In genomic region chr12:83389237-83389996, GRCh38 we compare ENCODE assay signal across 1 cellular context.
TF ChIP-seq lines count a peak whose summit lies in the region.

No MANE protein-coding gene starts in this region.

TF ChIP-seq in K562, 482 proteins besides CTCF, POLR2A, EP300 and RAD21 (continued from another document):
- TF ChIP-seq, protein P1, sequence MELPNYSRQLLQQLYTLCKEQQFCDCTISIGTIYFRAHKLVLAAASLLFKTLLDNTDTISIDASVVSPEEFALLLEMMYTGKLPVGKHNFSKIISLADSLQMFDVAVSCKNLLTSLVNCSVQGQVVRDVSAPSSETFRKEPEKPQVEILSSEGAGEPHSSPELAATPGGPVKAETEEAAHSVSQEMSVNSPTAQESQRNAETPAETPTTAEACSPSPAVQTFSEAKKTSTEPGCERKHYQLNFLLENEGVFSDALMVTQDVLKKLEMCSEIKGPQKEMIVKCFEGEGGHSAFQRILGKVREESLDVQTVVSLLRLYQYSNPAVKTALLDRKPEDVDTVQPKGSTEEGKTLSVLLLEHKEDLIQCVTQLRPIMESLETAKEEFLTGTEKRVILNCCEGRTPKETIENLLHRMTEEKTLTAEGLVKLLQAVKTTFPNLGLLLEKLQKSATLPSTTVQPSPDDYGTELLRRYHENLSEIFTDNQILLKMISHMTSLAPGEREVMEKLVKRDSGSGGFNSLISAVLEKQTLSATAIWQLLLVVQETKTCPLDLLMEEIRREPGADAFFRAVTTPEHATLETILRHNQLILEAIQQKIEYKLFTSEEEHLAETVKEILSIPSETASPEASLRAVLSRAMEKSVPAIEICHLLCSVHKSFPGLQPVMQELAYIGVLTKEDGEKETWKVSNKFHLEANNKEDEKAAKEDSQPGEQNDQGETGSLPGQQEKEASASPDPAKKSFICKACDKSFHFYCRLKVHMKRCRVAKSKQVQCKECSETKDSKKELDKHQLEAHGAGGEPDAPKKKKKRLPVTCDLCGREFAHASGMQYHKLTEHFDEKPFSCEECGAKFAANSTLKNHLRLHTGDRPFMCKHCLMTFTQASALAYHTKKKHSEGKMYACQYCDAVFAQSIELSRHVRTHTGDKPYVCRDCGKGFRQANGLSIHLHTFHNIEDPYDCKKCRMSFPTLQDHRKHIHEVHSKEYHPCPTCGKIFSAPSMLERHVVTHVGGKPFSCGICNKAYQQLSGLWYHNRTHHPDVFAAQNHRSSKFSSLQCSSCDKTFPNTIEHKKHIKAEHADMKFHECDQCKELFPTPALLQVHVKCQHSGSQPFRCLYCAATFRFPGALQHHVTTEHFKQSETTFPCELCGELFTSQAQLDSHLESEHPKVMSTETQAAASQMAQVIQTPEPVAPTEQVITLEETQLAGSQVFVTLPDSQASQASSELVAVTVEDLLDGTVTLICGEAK (IDR thresholded peaks at IDR 0.05): no peak
- TF ChIP-seq, protein P1 (CRISPR knock-in tag; IDR thresholded peaks at IDR 0.05): no peak
TF ChIP-seq in K562: peak in this region for 13.
